ENCODE assay signal across 10 cellular contexts in genomic region chr12:124267205-124267778, GRCh38. TPM values are rescaled to one million over a fixed set of nuclear protein-coding genes. Genes with fewer than 3 reads are reported as not detected.
"Had no signal": no experiment of that assay in that cellular context is flagged by ENCODE, and none has a peak within 500 bp of the region (broad histone marks: within the 10 kb centered on the region; RNA-seq: fewer than 3 reads in every experiment).

No MANE protein-coding gene starts in this region.

- H3K36me3 Mint-ChIP-seq: IgD-negative memory B cell had no signal

- FAIRE-seq: HTR-8/SVneo had no signal

- H3K4me2 ChIP-seq: KMS-11 had no signal

- H3K27ac ChIP-seq: HL-60, KMS-11 had no signal

- H3K9ac ChIP-seq: KMS-11 had no signal

- DNase-seq: IMR-90, Karpas-422, KBM-7, KG1 had no signal

- H3K4me3 Mint-ChIP-seq: IgD-negative memory B cell had no signal

- H3K4me1 Mint-ChIP-seq: IgD-negative memory B cell had no signal

RNA-seq across cellular contexts. Expression of gene RFLNA, which starts 27.6 kb away (rescaled TPM):
- total RNA-seq: HT-29, HT1080, IMR-90 had no signal
- polyA plus RNA-seq: IgD-negative memory B cell, IMR-90 had no signal
